Comparison of ENCODE assay signal across 19 cellular contexts in genomic region chr6:37283268-37283667, GRCh38. TPM values are rescaled to one million over a fixed set of nuclear protein-coding genes. Genes with fewer than 3 reads are reported as not detected.
DNase-seq lines count a peak whose midpoint lies in the region; ATAC-seq, FAIRE-seq and TF ChIP-seq lines count a peak whose summit lies in the region.
"Had no signal": no experiment of that assay in that cellular context is flagged by ENCODE, and none has a peak within 500 bp of the region (broad histone marks: within the 10 kb centered on the region; RNA-seq: fewer than 3 reads in every experiment).

No MANE protein-coding gene starts in this region.

- no peak for FAIRE-seq in astrocyte (lab: Jason Lieb, UNC)
- FAIRE-seq: A204.1, K562, kidney had no signal

- no peak overlapping the region for H3K4me2 ChIP-seq in astrocyte (ENCODE audit: low read length)
- H3K4me2 ChIP-seq: hepatocyte had no signal

- H3K27ac Mint-ChIP-seq in astrocyte (ENCODE audit: unreplicated experiment) = no peak overlapping the region
- no peak overlapping the region for H3K27ac Mint-ChIP-seq in HFFc6
- no peak overlapping the region for H3K27ac Mint-ChIP-seq in activated naive CD4-positive, alpha-beta T cell treated with anti-CD3 and anti-CD28 coated beads, Interleukin-2, amount 10 ng/mL, durations not matched to agents 7 days and 5 days
- H3K27ac Mint-ChIP-seq: activated CD8-positive, alpha-beta memory T cell treated with anti-CD3 and anti-CD28 coated beads, Interleukin-2, amount 10 ng/mL, durations not matched to agents 7 days and 5 days; CD4-positive, CD25-positive, alpha-beta regulatory T cell had no signal

- H2AFZ ChIP-seq in astrocyte (ENCODE audit: low read depth, low read length) = no peak overlapping the region
- H2AFZ ChIP-seq: hepatocyte had no signal

- ATAC-seq in heart left ventricle = no peak
- no peak for ATAC-seq in right lobe of liver
- ATAC-seq: activated CD8-positive, alpha-beta memory T cell treated with anti-CD3 and anti-CD28 coated beads, Interleukin-2, amount 10 ng/mL, durations not matched to agents 7 days and 5 days; K562 had no signal

- WGBS in heart left ventricle, 4 donors = 42 to 78% (median 55%) methylated on average over 3 of the region's 3 CpGs
- 56% methylated on average over 3 of the region's 3 CpGs for WGBS in right lobe of liver (ENCODE audit: insufficient coverage, low coverage, low lambda C conversion rate, missing lambda C conversion rate)
- WGBS in lower leg skin, 2 donors = 57 to 83% methylated on average over 3 of the region's 3 CpGs

- no peak overlapping the region for H3K9ac ChIP-seq in astrocyte (ENCODE audit: low read length)

- DNase-seq in heart left ventricle (peak in 1 of 5 donors; percentile 27), cardiac septum (ENCODE audit: low spot score) (no peak), astrocyte (ENCODE audit: low read depth) (peak; percentile 42), right lobe of liver (no peak), tibial artery (no peak), HFFc6 (no peak), lower leg skin (ENCODE audit: low spot score in 2 of 2) (no peak)
- DNase-seq in activated naive CD4-positive, alpha-beta T cell treated with anti-CD3 and anti-CD28 coated beads, Interleukin-2, amount 10 ng/mL, durations not matched to agents 7 days and 5 days = no peak
- DNase-seq: activated CD8-positive, alpha-beta memory T cell treated with anti-CD3 and anti-CD28 coated beads, Interleukin-2, amount 10 ng/mL, durations not matched to agents 7 days and 5 days; activated effector memory CD4-positive, alpha-beta T cell treated with Interleukin-2 at 50 U/mL for 16 hours; CD4-positive, CD25-positive, alpha-beta regulatory T cell; kidney; NCI-H1417 treated with DMSO at 0.1 percent for 48 hours; T-helper 2 cell had no signal

- peaks cover 16% of the 10 kb centered on the region for H3K79me2 ChIP-seq in astrocyte (ENCODE audit: insufficient read depth, low read length)

- H3K4me1 ChIP-seq in heart left ventricle (peaks cover 0 to 47% (median 32%) of the 10 kb centered on the region in 12 donors), astrocyte (ENCODE audit: insufficient read depth, low read length) (peaks cover 4% of the 10 kb centered on the region), right lobe of liver (peaks cover 0 to 51% (median 20%) of the 10 kb centered on the region in 4 donors), tibial artery (peaks cover 0 to 68% (median 43%) of the 10 kb centered on the region in 4 donors)

- peaks cover 25% of the 10 kb centered on the region for H4K20me1 ChIP-seq in astrocyte (ENCODE audit: insufficient read depth, low read length)

- H3K27ac ChIP-seq in heart left ventricle (peak overlapping the region in 10 of 12 donors; percentile 1 to 71 (median 56)), astrocyte (ENCODE audit: low read depth, low read length) (no peak overlapping the region), right lobe of liver (peak overlapping the region in 2 of 3 donors; percentile 18 to 85), tibial artery (peak overlapping the region; percentile 53 to 78)
- H3K27ac ChIP-seq: hepatocyte, HL-60, skin epidermis had no signal

- CTCF ChIA-PET in activated naive CD4-positive, alpha-beta T cell treated with anti-CD3 and anti-CD28 coated beads, Interleukin-2, amount 10 ng/mL, durations not matched to agents 7 days and 5 days (lab: Charles Lee) = no interaction called here

- H3K27me3 ChIP-seq in heart left ventricle (no peaks in the 10 kb centered on the region), astrocyte (ENCODE audit: insufficient read depth, low read length) (no peaks in the 10 kb centered on the region), right lobe of liver (no peaks in the 10 kb centered on the region), tibial artery (no peaks in the 10 kb centered on the region)
- H3K27me3 ChIP-seq: hepatocyte had no signal

- H3K4me3 ChIP-seq in heart left ventricle = no peak overlapping the region
- H3K4me3 ChIP-seq in astrocyte (ENCODE audit: insufficient read depth, low read depth, low read length) = no peak overlapping the region
- H3K4me3 ChIP-seq in right lobe of liver = no peak overlapping the region
- H3K4me3 ChIP-seq in tibial artery = no peak overlapping the region
- H3K4me3 ChIP-seq in lower leg skin (ENCODE audit: low read depth, poor library complexity, severe bottlenecking) = no peak overlapping the region
- H3K4me3 ChIP-seq: hepatocyte, K562, skin epidermis had no signal

- TF ChIP-seq CTCF in heart left ventricle (IDR thresholded peaks at IDR 0.05) (no peak), astrocyte (IDR thresholded peaks at IDR 0.05; ENCODE audit: insufficient read depth, low read depth, low read length) (no peak), right lobe of liver (IDR thresholded peaks at IDR 0.05) (no peak), tibial artery (IDR thresholded peaks at IDR 0.05) (no peak), HFFc6 (IDR thresholded peaks at IDR 0.05) (no peak), lower leg skin (IDR thresholded peaks at IDR 0.05) (no peak)

- H3K4me3 Mint-ChIP-seq in astrocyte (ENCODE audit: unreplicated experiment) (no peak overlapping the region), HFFc6 (no peak overlapping the region)
- H3K4me3 Mint-ChIP-seq in activated naive CD4-positive, alpha-beta T cell treated with anti-CD3 and anti-CD28 coated beads, Interleukin-2, amount 10 ng/mL, durations not matched to agents 7 days and 5 days = no peak overlapping the region
- H3K4me3 Mint-ChIP-seq: activated CD8-positive, alpha-beta memory T cell treated with anti-CD3 and anti-CD28 coated beads, Interleukin-2, amount 10 ng/mL, durations not matched to agents 7 days and 5 days; CD4-positive, CD25-positive, alpha-beta regulatory T cell had no signal

- H3K9me3 ChIP-seq in heart left ventricle (no peaks in the 10 kb centered on the region), astrocyte (ENCODE audit: insufficient read depth, low read depth, low read length) (no peaks in the 10 kb centered on the region), right lobe of liver (no peaks in the 10 kb centered on the region), tibial artery (no peaks in the 10 kb centered on the region)

- H3K4me1 Mint-ChIP-seq in astrocyte (ENCODE audit: low read depth, unreplicated experiment) = peaks cover 5% of the 10 kb centered on the region
- peaks cover 6% of the 10 kb centered on the region; the same call in 1 of the 2 replicates for H3K4me1 Mint-ChIP-seq in HFFc6 (ENCODE audit: low read depth)
- H3K4me1 Mint-ChIP-seq in activated naive CD4-positive, alpha-beta T cell treated with anti-CD3 and anti-CD28 coated beads, Interleukin-2, amount 10 ng/mL, durations not matched to agents 7 days and 5 days = peaks cover 68% of the 10 kb centered on the region

- TF ChIP-seq POLR2A in heart left ventricle (IDR thresholded peaks at IDR 0.05) (no peak), right lobe of liver (IDR thresholded peaks at IDR 0.05) (no peak), lower leg skin (IDR thresholded peaks at IDR 0.05) (no peak)

- H3K9me3 Mint-ChIP-seq in astrocyte (ENCODE audit: unreplicated experiment) = no peaks in the 10 kb centered on the region
- no peaks in the 10 kb centered on the region for H3K9me3 Mint-ChIP-seq in HFFc6
- H3K9me3 Mint-ChIP-seq in activated naive CD4-positive, alpha-beta T cell treated with anti-CD3 and anti-CD28 coated beads, Interleukin-2, amount 10 ng/mL, durations not matched to agents 7 days and 5 days = no peaks in the 10 kb centered on the region

- H3K36me3 ChIP-seq in heart left ventricle (peaks cover 0 to 82% (median 60%) of the 10 kb centered on the region in 9 donors), astrocyte (ENCODE audit: insufficient read depth, low read length) (peaks cover 37% of the 10 kb centered on the region), right lobe of liver (peaks cover 0 to 33% (median under 1%) of the 10 kb centered on the region in 4 donors), tibial artery (peaks cover 14 to 68% (median 28%) of the 10 kb centered on the region in 3 donors)

- H3K36me3 Mint-ChIP-seq in astrocyte (ENCODE audit: low read depth, unreplicated experiment) = peaks cover 33% of the 10 kb centered on the region
- peaks cover 36% of the 10 kb centered on the region for H3K36me3 Mint-ChIP-seq in HFFc6 (ENCODE audit: low read depth)
- peaks cover 64% of the 10 kb centered on the region for H3K36me3 Mint-ChIP-seq in activated naive CD4-positive, alpha-beta T cell treated with anti-CD3 and anti-CD28 coated beads, Interleukin-2, amount 10 ng/mL, durations not matched to agents 7 days and 5 days

- intact Hi-C loops in heart left ventricle (cut with DNase I) = no loop called here
- intact Hi-C loops in cardiac septum (cut with DNase I) = loop anchor here (5.0 kb wide), 1 partner anchor 36 kb away; no protein-coding TSS in a partner anchor
- intact Hi-C loops in right lobe of liver (cut with DNase I) = no loop called here
- intact Hi-C loops in tibial artery (cut with DNase I; ENCODE audit: low total_unique reads) = no loop called here
- intact Hi-C loops in lower leg skin (cut with DNase I; ENCODE audit: low total_unique reads) = no loop called here

- no peaks in the 10 kb centered on the region for H3K27me3 Mint-ChIP-seq in astrocyte (ENCODE audit: low read depth, unreplicated experiment)
- no peaks in the 10 kb centered on the region for H3K27me3 Mint-ChIP-seq in HFFc6 (ENCODE audit: insufficient read depth)
- H3K27me3 Mint-ChIP-seq in activated naive CD4-positive, alpha-beta T cell treated with anti-CD3 and anti-CD28 coated beads, Interleukin-2, amount 10 ng/mL, durations not matched to agents 7 days and 5 days = no peaks in the 10 kb centered on the region
- H3K27me3 Mint-ChIP-seq: activated CD8-positive, alpha-beta memory T cell treated with anti-CD3 and anti-CD28 coated beads, Interleukin-2, amount 10 ng/mL, durations not matched to agents 7 days and 5 days; CD4-positive, CD25-positive, alpha-beta regulatory T cell had no signal

RNA-seq across cellular contexts. Expression of gene TMEM217, which starts 25.3 kb away (rescaled TPM):
- 1 to 10 TPM in 2 of 9 donors, under 1 TPM in 4, not detected in 3; 0.23 to 2.1 (median 0.75) TPM for total RNA-seq in heart left ventricle
- under 1 TPM; 0.15 to 0.73 TPM for polyA plus RNA-seq in heart left ventricle
- total RNA-seq in cardiac septum = 1.0 TPM
- total RNA-seq in astrocyte = 7.3 and 8.2 TPM in 2 replicates
- 1 to 10 TPM in 2 of 6 experiments, under 1 TPM in 3, not detected in 1; 0.15 to 5.2 (median 0.92) TPM for total RNA-seq in right lobe of liver
- total RNA-seq in HFFc6 (2021; fragmentation: NEBNext Ultra II Directional; extraction: Animal tissue kit (Norgen Biotek cat#: 25700)) = 1 to 10 TPM in 5 of 6 experiments, under 1 TPM in 1; 0.99 to 2.0 (median 1.6) TPM
- 1 to 10 TPM in 2 of 4 donors, under 1 TPM in 2; 0.46 to 2.3 (median 1.0) TPM for total RNA-seq in lower leg skin

RNA-seq across cellular contexts. Expression of gene TBC1D22B, which starts 25.7 kb away (rescaled TPM):
- total RNA-seq in heart left ventricle (10 to 100 TPM in 1 of 9 donors, 1 to 10 TPM in 8; 5.5 to 10.0 (median 7.3) TPM), cardiac septum (9.1 TPM), astrocyte (10.5 and 10.8 TPM in 2 replicates), right lobe of liver (1 to 10 TPM; 1.3 to 4.0 (median 2.8) TPM), lower leg skin (10 to 100 TPM; 14.8 to 19.6 (median 17.6) TPM)
- 10 to 100 TPM in 1 of 2 donors, 1 to 10 TPM in 1; 3.1 to 10.7 TPM for polyA plus RNA-seq in heart left ventricle
- 1 to 10 TPM; 9.0 to 9.6 (median 9.2) TPM for total RNA-seq in HFFc6 (2021; fragmentation: NEBNext Ultra II Directional; extraction: Animal tissue kit (Norgen Biotek cat#: 25700))
